In the genomic region with DNA sequence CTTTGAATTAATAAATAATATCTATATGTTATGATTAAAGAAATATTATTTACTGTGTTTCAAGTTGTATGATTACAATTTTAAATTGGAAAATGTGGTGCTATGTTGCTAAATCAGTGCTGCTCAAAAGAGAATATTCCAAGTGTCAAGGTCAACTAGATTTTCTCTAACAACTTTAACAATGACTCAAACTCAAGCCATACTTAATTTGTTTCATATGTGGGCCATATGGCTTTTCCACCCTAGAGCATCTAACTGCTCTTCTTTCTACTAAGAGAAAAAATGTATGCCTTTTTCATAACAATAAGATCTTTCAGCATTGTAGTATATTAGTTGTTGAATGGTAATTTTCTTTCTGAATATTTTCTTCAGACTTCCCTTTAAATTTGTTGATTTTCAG, we compare ENCODE assay signal across 18 cellular contexts.
"Had no signal": no experiment of that assay in that cellular context is flagged by ENCODE, and none has a peak within 500 bp of the region (broad histone marks: within the 10 kb centered on the region; RNA-seq: fewer than 3 reads in every experiment).

No MANE protein-coding gene starts in this region.

- ATAC-seq: activated CD4-positive, alpha-beta T cell treated with anti-CD3 and anti-CD28 coated beads for 36 hours; lower lobe of right lung; naive thymus-derived CD8-positive, alpha-beta T cell; psoas muscle; right cardiac atrium had no signal

- H3K36me3 ChIP-seq: colonic mucosa, lower lobe of right lung, ovary, transverse colon, uterus had no signal

- H3K9me3 ChIP-seq: colonic mucosa, lower lobe of right lung, ovary, psoas muscle, transverse colon, uterus had no signal

- H3K4me1 ChIP-seq: colonic mucosa, lower lobe of right lung, psoas muscle, transverse colon, uterus had no signal

- H3K4me3 ChIP-seq: colonic mucosa, lower lobe of right lung, ovary, psoas muscle, transverse colon, uterus had no signal

- H3K27me3 ChIP-seq: colonic mucosa, ovary, transverse colon, uterus had no signal

- DNase-seq: activated CD4-positive, alpha-beta memory T cell treated with anti-CD3 and anti-CD28 coated beads for 36 hours; activated CD4-positive, alpha-beta T cell treated with anti-CD3 and anti-CD28 coated beads for 36 hours; activated naive CD4-positive, alpha-beta T cell; activated naive CD8-positive, alpha-beta T cell treated with anti-CD3 and anti-CD28 coated beads for 36 hours; activated T-cell treated with anti-CD3 and anti-CD28 coated beads for 4 hours; central memory CD4-positive, alpha-beta T cell; colonic mucosa; foreskin melanocyte; glutamatergic neuron; hippocampal formation; islet precursor cell; lower lobe of right lung; naive thymus-derived CD8-positive, alpha-beta T cell; ovary; psoas muscle; right cardiac atrium; transverse colon; uterus had no signal
